In genomic region chr1:150567717-150568561, GRCh38 we compare ENCODE assay signal across 1 cellular context.
TF ChIP-seq lines count a peak whose summit lies in the region.

No MANE protein-coding gene starts in this region.

TF ChIP-seq in endothelial cell of umbilical vein, 7 proteins besides CTCF, POLR2A, EP300 and RAD21:
- TF ChIP-seq EZH2 (IDR thresholded peaks at IDR 0.05; ENCODE audit: borderline replicate concordance, low read depth, low read length, severe bottlenecking): no peak
- TF ChIP-seq POLR2AphosphoS5 (IDR thresholded peaks at IDR 0.05; ENCODE audit: insufficient read depth, low read depth, low read length): peak; percentile 88
- peak; percentile 75 for TF ChIP-seq JUN (IDR thresholded peaks at IDR 0.05; ENCODE audit: borderline replicate concordance, insufficient read depth, insufficient read length, low read depth)
- no peak for TF ChIP-seq MYC (IDR thresholded peaks at IDR 0.05; ENCODE audit: low read depth, low read length)
- TF ChIP-seq FOS (IDR thresholded peaks at IDR 0.05; ENCODE audit: borderline replicate concordance, insufficient read depth, low read length): no peak
- TF ChIP-seq GATA2 (IDR thresholded peaks at IDR 0.05; ENCODE audit: insufficient read depth, insufficient read length, low read depth, low read length): no peak
- TF ChIP-seq MAX (IDR thresholded peaks at IDR 0.05; ENCODE audit: insufficient read depth, insufficient read length): peak; percentile 73
TF ChIP-seq in endothelial cell of umbilical vein: peak in this region for 3.
